Comparison of ENCODE assay signal across 1 cellular context in the genomic region with DNA sequence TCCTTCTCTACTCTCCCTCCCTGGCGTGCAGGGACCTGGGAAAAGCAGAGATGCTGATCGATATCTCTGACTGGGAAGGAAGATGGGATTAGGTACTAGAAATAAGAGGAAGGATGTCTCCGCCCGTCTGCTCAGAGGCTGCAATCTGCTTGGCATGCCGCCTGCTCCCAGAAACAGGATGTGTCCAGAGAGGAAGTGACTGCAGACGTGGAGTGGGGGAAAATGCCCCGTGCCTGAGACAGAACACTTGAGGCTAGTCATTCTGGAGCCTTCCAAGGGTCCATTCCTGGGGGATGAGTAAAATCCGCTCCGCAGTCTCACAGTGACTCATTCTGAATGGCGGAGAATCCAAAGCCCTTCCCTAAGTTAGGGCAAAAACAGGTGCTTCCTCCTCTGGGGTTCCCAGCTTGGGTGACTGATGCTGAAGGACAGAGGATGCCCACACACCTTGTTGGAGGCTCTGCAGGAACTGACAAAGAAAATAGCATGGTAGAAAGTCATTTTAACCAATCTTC.
TF ChIP-seq lines count a peak whose summit lies in the region.

No MANE protein-coding gene starts in this region.

TF ChIP-seq in GM23338, 12 proteins besides CTCF, POLR2A, EP300 and RAD21 (continued from another document):
- TF ChIP-seq, protein P1, sequence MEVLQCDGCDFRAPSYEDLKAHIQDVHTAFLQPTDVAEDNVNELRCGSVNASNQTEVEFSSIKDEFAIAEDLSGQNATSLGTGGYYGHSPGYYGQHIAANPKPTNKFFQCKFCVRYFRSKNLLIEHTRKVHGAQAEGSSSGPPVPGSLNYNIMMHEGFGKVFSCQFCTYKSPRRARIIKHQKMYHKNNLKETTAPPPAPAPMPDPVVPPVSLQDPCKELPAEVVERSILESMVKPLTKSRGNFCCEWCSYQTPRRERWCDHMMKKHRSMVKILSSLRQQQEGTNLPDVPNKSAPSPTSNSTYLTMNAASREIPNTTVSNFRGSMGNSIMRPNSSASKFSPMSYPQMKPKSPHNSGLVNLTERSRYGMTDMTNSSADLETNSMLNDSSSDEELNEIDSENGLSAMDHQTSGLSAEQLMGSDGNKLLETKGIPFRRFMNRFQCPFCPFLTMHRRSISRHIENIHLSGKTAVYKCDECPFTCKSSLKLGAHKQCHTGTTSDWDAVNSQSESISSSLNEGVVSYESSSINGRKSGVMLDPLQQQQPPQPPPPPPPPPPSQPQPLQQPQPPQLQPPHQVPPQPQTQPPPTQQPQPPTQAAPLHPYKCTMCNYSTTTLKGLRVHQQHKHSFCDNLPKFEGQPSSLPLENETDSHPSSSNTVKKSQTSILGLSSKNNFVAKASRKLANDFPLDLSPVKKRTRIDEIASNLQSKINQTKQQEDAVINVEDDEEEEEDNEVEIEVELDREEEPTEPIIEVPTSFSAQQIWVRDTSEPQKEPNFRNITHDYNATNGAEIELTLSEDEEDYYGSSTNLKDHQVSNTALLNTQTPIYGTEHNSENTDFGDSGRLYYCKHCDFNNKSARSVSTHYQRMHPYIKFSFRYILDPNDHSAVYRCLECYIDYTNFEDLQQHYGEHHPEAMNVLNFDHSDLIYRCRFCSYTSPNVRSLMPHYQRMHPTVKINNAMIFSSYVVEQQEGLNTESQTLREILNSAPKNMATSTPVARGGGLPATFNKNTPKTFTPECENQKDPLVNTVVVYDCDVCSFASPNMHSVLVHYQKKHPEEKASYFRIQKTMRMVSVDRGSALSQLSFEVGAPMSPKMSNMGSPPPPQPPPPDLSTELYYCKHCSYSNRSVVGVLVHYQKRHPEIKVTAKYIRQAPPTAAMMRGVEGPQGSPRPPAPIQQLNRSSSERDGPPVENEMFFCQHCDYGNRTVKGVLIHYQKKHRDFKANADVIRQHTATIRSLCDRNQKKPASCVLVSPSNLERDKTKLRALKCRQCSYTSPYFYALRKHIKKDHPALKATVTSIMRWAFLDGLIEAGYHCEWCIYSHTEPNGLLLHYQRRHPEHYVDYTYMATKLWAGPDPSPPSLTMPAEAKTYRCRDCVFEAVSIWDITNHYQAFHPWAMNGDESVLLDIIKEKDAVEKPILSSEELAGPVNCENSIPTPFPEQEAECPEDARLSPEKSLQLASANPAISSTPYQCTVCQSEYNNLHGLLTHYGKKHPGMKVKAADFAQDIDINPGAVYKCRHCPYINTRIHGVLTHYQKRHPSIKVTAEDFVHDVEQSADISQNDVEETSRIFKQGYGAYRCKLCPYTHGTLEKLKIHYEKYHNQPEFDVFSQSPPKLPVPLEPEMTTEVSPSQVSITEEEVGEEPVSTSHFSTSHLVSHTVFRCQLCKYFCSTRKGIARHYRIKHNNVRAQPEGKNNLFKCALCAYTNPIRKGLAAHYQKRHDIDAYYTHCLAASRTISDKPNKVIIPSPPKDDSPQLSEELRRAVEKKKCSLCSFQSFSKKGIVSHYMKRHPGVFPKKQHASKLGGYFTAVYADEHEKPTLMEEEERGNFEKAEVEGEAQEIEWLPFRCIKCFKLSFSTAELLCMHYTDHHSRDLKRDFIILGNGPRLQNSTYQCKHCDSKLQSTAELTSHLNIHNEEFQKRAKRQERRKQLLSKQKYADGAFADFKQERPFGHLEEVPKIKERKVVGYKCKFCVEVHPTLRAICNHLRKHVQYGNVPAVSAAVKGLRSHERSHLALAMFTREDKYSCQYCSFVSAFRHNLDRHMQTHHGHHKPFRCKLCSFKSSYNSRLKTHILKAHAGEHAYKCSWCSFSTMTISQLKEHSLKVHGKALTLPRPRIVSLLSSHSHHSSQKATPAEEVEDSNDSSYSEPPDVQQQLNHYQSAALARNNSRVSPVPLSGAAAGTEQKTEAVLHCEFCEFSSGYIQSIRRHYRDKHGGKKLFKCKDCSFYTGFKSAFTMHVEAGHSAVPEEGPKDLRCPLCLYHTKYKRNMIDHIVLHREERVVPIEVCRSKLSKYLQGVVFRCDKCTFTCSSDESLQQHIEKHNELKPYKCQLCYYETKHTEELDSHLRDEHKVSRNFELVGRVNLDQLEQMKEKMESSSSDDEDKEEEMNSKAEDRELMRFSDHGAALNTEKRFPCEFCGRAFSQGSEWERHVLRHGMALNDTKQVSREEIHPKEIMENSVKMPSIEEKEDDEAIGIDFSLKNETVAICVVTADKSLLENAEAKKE (CRISPR knock-in tag; IDR thresholded peaks at IDR 0.05), result no peak
- TF ChIP-seq STAT1 (IDR thresholded peaks at IDR 0.05; ENCODE audit: unreplicated experiment), result no peak
